ENCODE assay signal across 8 cellular contexts in genomic region chrX:120250522-120251271, GRCh38.
A peak's percentile ranks its signal among the peaks of the same experiment; 100 is the strongest.
DNase-seq lines count a peak whose midpoint lies in the region; ATAC-seq lines count a peak whose summit lies in the region.

A gene with protein sequence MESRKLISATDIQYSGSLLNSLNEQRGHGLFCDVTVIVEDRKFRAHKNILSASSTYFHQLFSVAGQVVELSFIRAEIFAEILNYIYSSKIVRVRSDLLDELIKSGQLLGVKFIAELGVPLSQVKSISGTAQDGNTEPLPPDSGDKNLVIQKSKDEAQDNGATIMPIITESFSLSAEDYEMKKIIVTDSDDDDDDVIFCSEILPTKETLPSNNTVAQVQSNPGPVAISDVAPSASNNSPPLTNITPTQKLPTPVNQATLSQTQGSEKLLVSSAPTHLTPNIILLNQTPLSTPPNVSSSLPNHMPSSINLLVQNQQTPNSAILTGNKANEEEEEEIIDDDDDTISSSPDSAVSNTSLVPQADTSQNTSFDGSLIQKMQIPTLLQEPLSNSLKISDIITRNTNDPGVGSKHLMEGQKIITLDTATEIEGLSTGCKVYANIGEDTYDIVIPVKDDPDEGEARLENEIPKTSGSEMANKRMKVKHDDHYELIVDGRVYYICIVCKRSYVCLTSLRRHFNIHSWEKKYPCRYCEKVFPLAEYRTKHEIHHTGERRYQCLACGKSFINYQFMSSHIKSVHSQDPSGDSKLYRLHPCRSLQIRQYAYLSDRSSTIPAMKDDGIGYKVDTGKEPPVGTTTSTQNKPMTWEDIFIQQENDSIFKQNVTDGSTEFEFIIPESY (plus strand): TSS chrX:120250812. CDS start chrX:120253416, 2,604 bp downstream.

- ATAC-seq in GM19025 (IDR thresholded peaks at IDR 0.05; ENCODE audit: low read depth, unreplicated experiment) = peak; percentile 98
- peak; percentile 96 for ATAC-seq in HG03342 (IDR thresholded peaks at IDR 0.05; ENCODE audit: unreplicated experiment)

- DNase-seq in AG20443 (ENCODE audit: low spot score) (peak; percentile 94), NCI-H345 treated with DMSO at 0.1 percent for 48 hours (lab: John Stamatoyannopoulos, UW; ENCODE audit: unreplicated experiment) (peak; percentile 66), cerebellar cortex (ENCODE audit: low spot score) (peak; percentile 93), iris pigment epithelial cell (ENCODE audit: low read depth) (peak; percentile 96)
- DNase-seq in activated CD4-positive, CD25-positive, alpha-beta regulatory T cell treated with anti-CD3 and anti-CD28 coated beads, Interleukin-2, amount 50 U/mL, for 16 hours (ENCODE audit: low read depth, low spot score) = peak; percentile 65
- DNase-seq in stimulated activated CD4-positive, alpha-beta T cell treated with anti-CD3 and anti-CD28 coated beads, Interleukin-12 subunit alpha, Interleukin-12 subunit beta, amount 100 ng/mL, for 4 hours = peak; percentile 76

Comparison
In these comparisons a context has a peak if more than half of its experiments do, and no peak if none do; other contexts are left out.
1. Peak in every context shown above with its lines: DNase-seq and ATAC-seq.